13 cellular contexts compared by ENCODE assay signal in genomic region chr9:20989923-20990341, GRCh38. TPM values are rescaled to one million over a fixed set of nuclear protein-coding genes. Genes with fewer than 3 reads are reported as not detected.
A peak's percentile ranks its signal among the peaks of the same experiment; 100 is the strongest.
DNase-seq lines count a peak whose midpoint lies in the region; ATAC-seq and TF ChIP-seq lines count a peak whose summit lies in the region.
"Had no signal": no experiment of that assay in that cellular context is flagged by ENCODE, and none has a peak within 500 bp of the region (broad histone marks: within the 10 kb centered on the region; RNA-seq: fewer than 3 reads in every experiment).

No MANE protein-coding gene starts in this region.

- no peaks in the 10 kb centered on the region for H3K9me3 ChIP-seq in upper lobe of right lung
- H3K9me3 ChIP-seq: suprapubic skin had no signal

- H3K27ac ChIP-seq in caudate nucleus (ENCODE audit: low read depth, low read length) (no peak overlapping the region), upper lobe of right lung (peak overlapping the region; percentile 19)
- H3K27ac ChIP-seq: suprapubic skin had no signal

- peaks cover 16% of the 10 kb centered on the region for H3K4me1 ChIP-seq in upper lobe of right lung
- H3K4me1 ChIP-seq: suprapubic skin had no signal

- intact Hi-C loops in upper lobe of right lung (cut with DNase I): no loop called here

- TF ChIP-seq CTCF in upper lobe of right lung (IDR thresholded peaks at IDR 0.05): no peak

- ATAC-seq in upper lobe of right lung: peak; percentile 78

- no peak overlapping the region for H3K4me3 ChIP-seq in upper lobe of right lung
- H3K4me3 ChIP-seq: suprapubic skin had no signal

- H3K27me3 ChIP-seq in upper lobe of right lung: no peaks in the 10 kb centered on the region
- H3K27me3 ChIP-seq: suprapubic skin had no signal

- DNase-seq in NCI-H748 (lab: John Stamatoyannopoulos, UW; ENCODE audit: unreplicated experiment) (peak; percentile 65), NCI-H748 treated with DMSO at 0.1 percent for 48 hours (lab: John Stamatoyannopoulos, UW) (no peak), caudate nucleus (lab: John Stamatoyannopoulos, UW) (peak in 52 of 61 donors; percentile 4 to 99 (median 34)), midbrain (lab: John Stamatoyannopoulos, UW) (peak; percentile 75), upper lobe of right lung (peak; percentile 68), HuH-7 (ENCODE audit: low spot score) (no peak), D341Med (ENCODE audit: low spot score) (no peak), NCI-H345 (lab: John Stamatoyannopoulos, UW) (no peak)
- DNase-seq: activated CD4-positive, alpha-beta T cell treated with anti-CD3 and anti-CD28 coated beads, Interleukin-2, amount 10 ng/mL, durations not matched to agents 24 days and 14 days; activated effector memory CD4-positive, alpha-beta T cell treated with anti-CD3 and anti-CD28 coated beads, Interleukin-2, amount 50 U/mL, for 16 hours; DMS53 had no signal

- H3K36me3 ChIP-seq in upper lobe of right lung: peaks cover 10% of the 10 kb centered on the region

RNA-seq across cellular contexts. Expression of gene HACD4, which starts 41.5 kb away (rescaled TPM):
- 10.6 TPM for total RNA-seq in upper lobe of right lung
- total RNA-seq: NCI-H460 had no signal

Comparison
In these comparisons a context has a peak if more than half of its experiments do, and no peak if none do; other contexts are left out.
1. DNase-seq: peak in NCI-H748 (single experiment), caudate nucleus (52 of 61), midbrain (single experiment) and upper lobe of right lung (single experiment); none in NCI-H748 treated with DMSO at 0.1 percent for 48 hours (single experiment), HuH-7 (single experiment), D341Med (single experiment) and NCI-H345 (single experiment).